11 cellular contexts compared by ENCODE assay signal in genomic region chr19:36093146-36093662, GRCh38. TPM values are rescaled to one million over a fixed set of nuclear protein-coding genes. Genes with fewer than 3 reads are reported as not detected.
DNase-seq lines count a peak whose midpoint lies in the region; ATAC-seq and TF ChIP-seq lines count a peak whose summit lies in the region.
"Had no signal": no experiment of that assay in that cellular context is flagged by ENCODE, and none has a peak within 500 bp of the region (broad histone marks: within the 10 kb centered on the region; RNA-seq: fewer than 3 reads in every experiment).

No MANE protein-coding gene starts in this region.

- no peak overlapping the region for H3K9ac ChIP-seq in Karpas-422 (ENCODE audit: low read length)

- H3K4me1 ChIP-seq in CD4-positive, alpha-beta memory T cell (ENCODE audit: insufficient read depth, low read length): peaks cover 3% of the 10 kb centered on the region
- H3K4me1 ChIP-seq in right atrium auricular region: peaks cover 0 to 9% of the 10 kb centered on the region in 2 donors
- no peaks in the 10 kb centered on the region for H3K4me1 ChIP-seq in OCI-LY7 (ENCODE audit: insufficient read depth, low read length, poor library complexity, severe bottlenecking)
- no peaks in the 10 kb centered on the region for H3K4me1 ChIP-seq in Karpas-422 (ENCODE audit: low read length)

- no peaks in the 10 kb centered on the region for H3K36me3 Mint-ChIP-seq in CD4-positive, alpha-beta memory T cell
- H3K36me3 Mint-ChIP-seq in activated CD8-positive, alpha-beta T cell treated with anti-CD3 and anti-CD28 coated beads, Interleukin-2, amount 10 ng/mL, durations not matched to agents 7 days and 5 days (ENCODE audit: low read depth): peaks cover 55% of the 10 kb centered on the region

- no peak overlapping the region for H3K4me3 ChIP-seq in CD4-positive, alpha-beta memory T cell (ENCODE audit: low read length in 2 of 2)
- no peak overlapping the region for H3K4me3 ChIP-seq in right atrium auricular region
- no peak overlapping the region for H3K4me3 ChIP-seq in OCI-LY7 (ENCODE audit: low read depth, low read length, poor library complexity, severe bottlenecking)
- no peak overlapping the region for H3K4me3 ChIP-seq in Karpas-422 (ENCODE audit: low read length)

- POLR2A ChIA-PET in CD4-positive, alpha-beta memory T cell (lab: Charles Lee; ENCODE audit: partially characterized antibody): no interaction called here
- POLR2A ChIA-PET in activated CD8-positive, alpha-beta T cell treated with anti-CD3 and anti-CD28 coated beads, Interleukin-2, amount 10 ng/mL, durations not matched to agents 7 days and 5 days (lab: Charles Lee): no interaction called here
- POLR2A ChIA-PET in OCI-LY7 (lab: Charles Lee): no interaction called here

- no peak overlapping the region for H3K4me2 ChIP-seq in OCI-LY7 (ENCODE audit: low read length)
- no peak overlapping the region for H3K4me2 ChIP-seq in Karpas-422 (ENCODE audit: low read depth, low read length, poor library complexity, severe bottlenecking)

- no peaks in the 10 kb centered on the region for H3K9me2 ChIP-seq in OCI-LY7 (ENCODE audit: insufficient read depth, low read length)
- no peaks in the 10 kb centered on the region for H3K9me2 ChIP-seq in Karpas-422 (replicated peaks; ENCODE audit: insufficient read depth, low read length)

- H2AFZ ChIP-seq in OCI-LY7 (ENCODE audit: low read length) (no peak overlapping the region), Karpas-422 (ENCODE audit: low read length) (no peak overlapping the region)

- CTCF ChIA-PET in CD4-positive, alpha-beta memory T cell (lab: Charles Lee; ENCODE audit: partially characterized antibody): interaction anchor here (1.1 kb wide), 1 partner anchor 16 kb away, joined by 4 read pairs; no protein-coding TSS in a partner anchor
- CTCF ChIA-PET in activated CD8-positive, alpha-beta T cell treated with anti-CD3 and anti-CD28 coated beads, Interleukin-2, amount 10 ng/mL, durations not matched to agents 7 days and 5 days (lab: Charles Lee): no interaction called here
- CTCF ChIA-PET in OCI-LY7 (lab: Charles Lee; ENCODE audit: unreplicated experiment): no interaction called here

- DNase-seq in CD4-positive, alpha-beta memory T cell: no peak
- DNase-seq in GM03348 (ENCODE audit: low spot score) (peak; percentile 57), right atrium auricular region (ENCODE audit: low spot score) (no peak), OCI-LY7 (ENCODE audit: low spot score) (no peak), mucosa of gallbladder (ENCODE audit: low spot score) (no peak), Karpas-422 (no peak)
- no peak for DNase-seq in activated CD8-positive, alpha-beta T cell treated with anti-CD3 and anti-CD28 coated beads, Interleukin-2, amount 10 ng/mL, durations not matched to agents 7 days and 5 days
- DNase-seq: activated effector memory CD4-positive, alpha-beta T cell treated with Interleukin-2 at 50 U/mL for 16 hours; NCI-H1092 had no signal

- TF ChIP-seq CTCF in right atrium auricular region (IDR thresholded peaks at IDR 0.05) (no peak), OCI-LY7 (conservative IDR thresholded peaks at IDR 0.05; ENCODE audit: low read length) (no peak)

- no peaks in the 10 kb centered on the region for H3K9me3 Mint-ChIP-seq in CD4-positive, alpha-beta memory T cell
- no peaks in the 10 kb centered on the region for H3K9me3 Mint-ChIP-seq in activated CD8-positive, alpha-beta T cell treated with anti-CD3 and anti-CD28 coated beads, Interleukin-2, amount 10 ng/mL, durations not matched to agents 7 days and 5 days (ENCODE audit: insufficient read depth)

- intact Hi-C loops in CD4-positive, alpha-beta memory T cell (cut with micrococcal nuclease): no loop called here
- intact Hi-C loops in OCI-LY7 (cut with micrococcal nuclease; ENCODE audit: unreplicated experiment): no loop called here

- no peaks in the 10 kb centered on the region for H3K36me3 ChIP-seq in CD4-positive, alpha-beta memory T cell (ENCODE audit: insufficient read depth, low read length)
- H3K36me3 ChIP-seq in right atrium auricular region (no peaks in the 10 kb centered on the region), OCI-LY7 (ENCODE audit: insufficient read depth, low read length) (peaks cover 97% of the 10 kb centered on the region), Karpas-422 (ENCODE audit: insufficient read depth, low read length) (peaks cover 28% of the 10 kb centered on the region; the same call in 1 of the 2 replicates)

- H3K79me2 ChIP-seq in OCI-LY7 (ENCODE audit: insufficient read depth, low read depth, low read length) (no peaks in the 10 kb centered on the region), Karpas-422 (ENCODE audit: low read length) (no peaks in the 10 kb centered on the region)

- no peak overlapping the region for H3K27ac ChIP-seq in CD4-positive, alpha-beta memory T cell (ENCODE audit: low read depth, low read length)
- H3K27ac ChIP-seq in right atrium auricular region (peak overlapping the region; percentile 7 to 48), OCI-LY7 (ENCODE audit: low read depth, low read length, poor library complexity, severe bottlenecking) (no peak overlapping the region), Karpas-422 (ENCODE audit: low read length) (no peak overlapping the region)
- H3K27ac ChIP-seq: C4-2B had no signal

- peaks cover 0 to 14% (median 5%) of the 10 kb centered on the region in 4 donors for H3K4me1 Mint-ChIP-seq in CD4-positive, alpha-beta memory T cell
- H3K4me1 Mint-ChIP-seq in activated CD8-positive, alpha-beta T cell treated with anti-CD3 and anti-CD28 coated beads, Interleukin-2, amount 10 ng/mL, durations not matched to agents 7 days and 5 days (ENCODE audit: low read depth): peaks cover 17% of the 10 kb centered on the region

- H3K4me3 Mint-ChIP-seq in CD4-positive, alpha-beta memory T cell: no peak overlapping the region
- H3K4me3 Mint-ChIP-seq in activated CD8-positive, alpha-beta T cell treated with anti-CD3 and anti-CD28 coated beads, Interleukin-2, amount 10 ng/mL, durations not matched to agents 7 days and 5 days: no peak overlapping the region

- no peak for ATAC-seq in activated CD8-positive, alpha-beta T cell treated with anti-CD3 and anti-CD28 coated beads, Interleukin-2, amount 10 ng/mL, durations not matched to agents 7 days and 5 days

- no peaks in the 10 kb centered on the region for H3K27me3 ChIP-seq in CD4-positive, alpha-beta memory T cell (ENCODE audit: insufficient read depth, low read length)
- no peaks in the 10 kb centered on the region for H3K27me3 ChIP-seq in right atrium auricular region
- H3K27me3 ChIP-seq in Karpas-422 (ENCODE audit: low read length): no peaks in the 10 kb centered on the region

- H3K9me3 ChIP-seq in CD4-positive, alpha-beta memory T cell (ENCODE audit: control insufficient read depth in 1 of 2, low read length in 2 of 2): no peaks in the 10 kb centered on the region
- no peaks in the 10 kb centered on the region for H3K9me3 ChIP-seq in right atrium auricular region
- H3K9me3 ChIP-seq in OCI-LY7 (ENCODE audit: low read length): no peaks in the 10 kb centered on the region
- H3K9me3 ChIP-seq in Karpas-422 (ENCODE audit: low read length): no peaks in the 10 kb centered on the region

- H3K27me3 Mint-ChIP-seq in CD4-positive, alpha-beta memory T cell: no peaks in the 10 kb centered on the region
- H3K27me3 Mint-ChIP-seq in activated CD8-positive, alpha-beta T cell treated with anti-CD3 and anti-CD28 coated beads, Interleukin-2, amount 10 ng/mL, durations not matched to agents 7 days and 5 days (ENCODE audit: low read depth): no peaks in the 10 kb centered on the region

- no TSS peak for BruUV-seq in OCI-LY7 (replicated peaks; lab: Mats Ljungman, UMichigan)

- no peaks in the 10 kb centered on the region for H4K20me1 ChIP-seq in OCI-LY7 (ENCODE audit: insufficient read depth, low read length)
- no peaks in the 10 kb centered on the region for H4K20me1 ChIP-seq in Karpas-422 (ENCODE audit: insufficient read depth, low read depth, low read length)

- H3K27ac Mint-ChIP-seq in CD4-positive, alpha-beta memory T cell: peak overlapping the region in 5 of 7 donors; percentile 23 to 79 (median 55)
- peak overlapping the region; percentile 63 for H3K27ac Mint-ChIP-seq in activated CD8-positive, alpha-beta T cell treated with anti-CD3 and anti-CD28 coated beads, Interleukin-2, amount 10 ng/mL, durations not matched to agents 7 days and 5 days

RNA-seq across cellular contexts. Expression of gene OVOL3, which starts 17.7 kb away (rescaled TPM):
- not detected for total RNA-seq in CD4-positive, alpha-beta memory T cell
- not detected for polyA plus RNA-seq in CD4-positive, alpha-beta memory T cell
- under 1 TPM in 1 of 2 experiments, not detected in 1; 0.58 TPM for total RNA-seq in activated CD8-positive, alpha-beta T cell treated with anti-CD3 and anti-CD28 coated beads, Interleukin-2, amount 10 ng/mL, durations not matched to agents 7 days and 5 days
- total RNA-seq in right atrium auricular region (not detected), OCI-LY7 (2022) (not detected in 2 replicates), mucosa of gallbladder (not detected)
- not detected in 2 replicates for total RNA-seq in OCI-LY7 (2014; rRNA removed; shearing (Covaris generic))
- total RNA-seq in Karpas-422 (2014; rRNA removed; shearing (Covaris generic); ENCODE audit: low replicate concordance): 1.6 and 3.1 TPM in 2 replicates
- total RNA-seq: Daoy had no signal

RNA-seq across cellular contexts. Expression of gene POLR2I, which starts 21.5 kb away (rescaled TPM):
- total RNA-seq in CD4-positive, alpha-beta memory T cell: 10 to 100 TPM; 52.4 to 55.0 TPM
- polyA plus RNA-seq in CD4-positive, alpha-beta memory T cell: 100 to 1,000 TPM; 146 to 163 TPM
- 10 to 100 TPM; 50.5 to 57.3 TPM for total RNA-seq in activated CD8-positive, alpha-beta T cell treated with anti-CD3 and anti-CD28 coated beads, Interleukin-2, amount 10 ng/mL, durations not matched to agents 7 days and 5 days
- total RNA-seq in right atrium auricular region (100 to 1,000 TPM in 1 of 2 donors, 10 to 100 TPM in 1; 76.9 to 121 TPM), OCI-LY7 (2022) (76.0 and 78.6 TPM in 2 replicates), mucosa of gallbladder (74.5 TPM)
- 149 and 151 TPM in 2 replicates for total RNA-seq in OCI-LY7 (2014; rRNA removed; shearing (Covaris generic))
- 175 and 322 TPM in 2 replicates for total RNA-seq in Karpas-422 (2014; rRNA removed; shearing (Covaris generic); ENCODE audit: low replicate concordance)

RNA-seq across cellular contexts. Expression of gene TBCB, which starts 22.1 kb away (rescaled TPM):
- 100 to 1,000 TPM; 148 TPM for total RNA-seq in CD4-positive, alpha-beta memory T cell
- 100 to 1,000 TPM; 256 to 308 TPM for polyA plus RNA-seq in CD4-positive, alpha-beta memory T cell
- total RNA-seq in activated CD8-positive, alpha-beta T cell treated with anti-CD3 and anti-CD28 coated beads, Interleukin-2, amount 10 ng/mL, durations not matched to agents 7 days and 5 days: 100 to 1,000 TPM; 186 to 200 TPM
- total RNA-seq in right atrium auricular region (100 to 1,000 TPM; 107 to 110 TPM), OCI-LY7 (2022) (133 and 136 TPM in 2 replicates), mucosa of gallbladder (132 TPM)
- total RNA-seq in OCI-LY7 (2014; rRNA removed; shearing (Covaris generic)): 198 and 200 TPM in 2 replicates
- total RNA-seq in Karpas-422 (2014; rRNA removed; shearing (Covaris generic); ENCODE audit: low replicate concordance): 200 and 242 TPM in 2 replicates

RNA-seq across cellular contexts. Expression of gene WDR62, which starts 38.5 kb away (rescaled TPM):
- total RNA-seq in CD4-positive, alpha-beta memory T cell: 1 to 10 TPM; 1.3 to 1.7 TPM
- under 1 TPM in 1 of 2 donors, not detected in 1; 0.08 TPM for polyA plus RNA-seq in CD4-positive, alpha-beta memory T cell
- 10 to 100 TPM; 43.6 to 44.5 TPM for total RNA-seq in activated CD8-positive, alpha-beta T cell treated with anti-CD3 and anti-CD28 coated beads, Interleukin-2, amount 10 ng/mL, durations not matched to agents 7 days and 5 days
- total RNA-seq in right atrium auricular region (10 to 100 TPM in 1 of 2 donors, under 1 TPM in 1; 0.75 to 10.6 TPM), OCI-LY7 (2022) (60.2 and 65.4 TPM in 2 replicates), mucosa of gallbladder (1.3 TPM)
- total RNA-seq in OCI-LY7 (2014; rRNA removed; shearing (Covaris generic)): 39.0 and 44.5 TPM in 2 replicates
- total RNA-seq in Karpas-422 (2014; rRNA removed; shearing (Covaris generic); ENCODE audit: low replicate concordance): 9.4 and 10.9 TPM in 2 replicates

RNA-seq across cellular contexts. Expression of gene THAP8, which starts 39.1 kb away (rescaled TPM):
- total RNA-seq in CD4-positive, alpha-beta memory T cell: 1 to 10 TPM; 5.1 to 7.0 TPM
- polyA plus RNA-seq in CD4-positive, alpha-beta memory T cell: 1 to 10 TPM; 4.0 to 8.6 TPM
- 1 to 10 TPM; 5.7 to 5.8 TPM for total RNA-seq in activated CD8-positive, alpha-beta T cell treated with anti-CD3 and anti-CD28 coated beads, Interleukin-2, amount 10 ng/mL, durations not matched to agents 7 days and 5 days
- total RNA-seq in right atrium auricular region: 10 to 100 TPM in 1 of 2 donors, 1 to 10 TPM in 1; 5.7 to 11.6 TPM
- total RNA-seq in OCI-LY7 (2014; rRNA removed; shearing (Covaris generic)): 4.9 and 7.3 TPM in 2 replicates
- 7.3 and 7.5 TPM in 2 replicates for total RNA-seq in OCI-LY7 (2022)
- total RNA-seq in mucosa of gallbladder: 12.9 TPM
- 3.6 and 8.9 TPM in 2 replicates for total RNA-seq in Karpas-422 (2014; rRNA removed; shearing (Covaris generic); ENCODE audit: low replicate concordance)

Comparison
In these comparisons a context has a peak if more than half of its experiments do, and no peak if none do; other contexts are left out.
1. H3K27ac ChIP-seq: peak in right atrium auricular region (2 of 2); none in CD4-positive, alpha-beta memory T cell (single experiment), OCI-LY7 (single experiment) and Karpas-422 (single experiment).